ENCODE assay signal across 1 cellular context in genomic region chr3:52150860-52151259, GRCh38.
TF ChIP-seq lines count a peak whose summit lies in the region.

No MANE protein-coding gene starts in this region.

TF ChIP-seq in SK-N-SH, 30 proteins besides CTCF, POLR2A, EP300 and RAD21 (continued from another document):
- no peak for TF ChIP-seq JUND (IDR thresholded peaks at IDR 0.05)
- TF ChIP-seq RXRA (IDR thresholded peaks at IDR 0.05; ENCODE audit: borderline replicate concordance, low read depth): no peak
- TF ChIP-seq TEAD4 (IDR thresholded peaks at IDR 0.05; ENCODE audit: borderline replicate concordance, insufficient read depth): no peak
- no peak for TF ChIP-seq SIN3A (IDR thresholded peaks at IDR 0.05; ENCODE audit: borderline replicate concordance, low read depth, low read length)
- TF ChIP-seq IRF3 (IDR thresholded peaks at IDR 0.05; ENCODE audit: low read depth, low read length): no peak
- TF ChIP-seq GATA2 (CRISPR knock-in tag; IDR thresholded peaks at IDR 0.05): no peak
- no peak for TF ChIP-seq RCOR1 (IDR thresholded peaks at IDR 0.05; ENCODE audit: low read length)
- TF ChIP-seq, protein P1, sequence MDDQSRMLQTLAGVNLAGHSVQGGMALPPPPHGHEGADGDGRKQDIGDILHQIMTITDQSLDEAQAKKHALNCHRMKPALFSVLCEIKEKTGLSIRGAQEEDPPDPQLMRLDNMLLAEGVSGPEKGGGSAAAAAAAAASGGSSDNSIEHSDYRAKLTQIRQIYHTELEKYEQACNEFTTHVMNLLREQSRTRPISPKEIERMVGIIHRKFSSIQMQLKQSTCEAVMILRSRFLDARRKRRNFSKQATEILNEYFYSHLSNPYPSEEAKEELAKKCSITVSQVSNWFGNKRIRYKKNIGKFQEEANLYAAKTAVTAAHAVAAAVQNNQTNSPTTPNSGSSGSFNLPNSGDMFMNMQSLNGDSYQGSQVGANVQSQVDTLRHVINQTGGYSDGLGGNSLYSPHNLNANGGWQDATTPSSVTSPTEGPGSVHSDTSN (IDR thresholded peaks at IDR 0.05): no peak
- no peak for TF ChIP-seq TCF12 (IDR thresholded peaks at IDR 0.05)
- no peak for TF ChIP-seq YY1 (IDR thresholded peaks at IDR 0.05; ENCODE audit: low read depth)
- no peak for TF ChIP-seq POLR2AphosphoS5 (IDR thresholded peaks at IDR 0.05; ENCODE audit: low read depth, low read length)
- TF ChIP-seq EZH2phosphoT487 (IDR thresholded peaks at IDR 0.05; ENCODE audit: borderline replicate concordance, low read depth): no peak
- no peak for TF ChIP-seq ELF1 (IDR thresholded peaks at IDR 0.05)
